Comparison of ENCODE assay signal across 12 cellular contexts in the genomic region with DNA sequence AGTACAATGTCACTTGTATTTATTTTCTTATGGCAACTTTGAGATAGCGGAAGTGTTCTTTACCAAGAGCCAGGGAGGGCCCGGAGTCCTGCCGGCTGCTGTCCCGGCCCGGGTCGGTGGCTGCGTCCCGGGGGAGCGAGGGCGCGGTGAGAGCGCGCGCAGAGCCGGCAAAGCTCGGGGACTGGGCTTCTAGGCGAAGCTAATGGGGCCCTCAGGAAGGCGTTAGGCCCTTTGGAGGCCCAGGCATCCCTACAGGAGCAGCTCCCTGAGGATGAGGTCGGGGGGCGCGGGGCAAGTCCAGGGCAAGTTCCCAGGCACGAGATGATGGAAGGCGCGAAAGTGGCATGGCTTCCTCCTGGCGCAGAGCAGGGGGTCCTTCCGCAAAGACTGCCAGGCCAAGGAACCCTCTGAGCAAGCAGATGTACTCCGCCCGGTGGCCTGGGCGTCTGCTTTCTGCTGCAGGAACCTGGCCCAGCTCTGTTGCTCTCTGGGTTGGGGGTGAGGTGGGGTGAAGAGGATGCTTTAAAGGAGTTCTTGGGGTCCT. TPM values are rescaled to one million over a fixed set of nuclear protein-coding genes. Genes with fewer than 3 reads are reported as not detected.
A peak's percentile ranks its signal among the peaks of the same experiment; 100 is the strongest.
DNase-seq lines count a peak whose midpoint lies in the region; ATAC-seq and TF ChIP-seq lines count a peak whose summit lies in the region.
"Had no signal": no experiment of that assay in that cellular context is flagged by ENCODE, and none has a peak within 500 bp of the region (broad histone marks: within the 10 kb centered on the region; RNA-seq: fewer than 3 reads in every experiment).

No MANE protein-coding gene starts in this region.

- H3K27me3 Mint-ChIP-seq in MCF 10A (ENCODE audit: insufficient read depth, unreplicated experiment) (no peaks in the 10 kb centered on the region), osteocyte (ENCODE audit: unreplicated experiment) (no peaks in the 10 kb centered on the region)

- CTCF ChIA-PET in MCF 10A (lab: Yijun Ruan, JAX): interaction anchor here (0.5 to 2.1 kb wide), 7 partner anchors 14 to 903 kb away, joined by 3 to 13 read pairs (median 3); no protein-coding TSS in a partner anchor

- H3K36me3 ChIP-seq in breast epithelium (no peaks in the 10 kb centered on the region), uterus (no peaks in the 10 kb centered on the region)

- DNase-seq in breast epithelium (ENCODE audit: low spot score in 2 of 2) (no peak), MCF 10A (ENCODE audit: unreplicated experiment) (no peak), fibroblast of villous mesenchyme (ENCODE audit: low read depth) (no peak), osteocyte (ENCODE audit: extremely low spot score, unreplicated experiment) (no peak), uterus (no peak), Kasumi-1 (lab: John Stamatoyannopoulos, UW) (no peak)
- DNase-seq: activated T-cell treated with anti-CD3 and anti-CD28 coated beads, Interleukin-2, amount 50 U/mL, for 1 hour; erythroblast; NCI-H446 treated with DMSO at 0.1 percent for 48 hours had no signal

- H3K9me3 ChIP-seq in breast epithelium (no peaks in the 10 kb centered on the region), uterus (no peaks in the 10 kb centered on the region)

- no peak overlapping the region for H3K4me3 Mint-ChIP-seq in MCF 10A (ENCODE audit: unreplicated experiment)
- peak overlapping the region; percentile 99 for H3K4me3 Mint-ChIP-seq in osteocyte (ENCODE audit: unreplicated experiment)

- POLR2A ChIA-PET in MCF 10A (lab: Yijun Ruan, JAX): interaction anchor here (9.0 kb wide), 1 partner anchor 14 kb away, joined by 156 read pairs; the partner anchor contains the start of gene NR2F2

- H3K36me3 Mint-ChIP-seq in MCF 10A (ENCODE audit: insufficient read depth, unreplicated experiment): peaks cover 9% of the 10 kb centered on the region
- peaks cover 62% of the 10 kb centered on the region for H3K36me3 Mint-ChIP-seq in osteocyte (ENCODE audit: unreplicated experiment)

- no peak for TF ChIP-seq CTCF in breast epithelium (IDR thresholded peaks at IDR 0.05)
- no peak for TF ChIP-seq CTCF in MCF 10A (IDR thresholded peaks at IDR 0.05; ENCODE audit: unreplicated experiment)
- TF ChIP-seq CTCF in fibroblast of villous mesenchyme (IDR thresholded peaks at IDR 0.05; ENCODE audit: insufficient read depth, low read depth, low read length): no peak
- no peak for TF ChIP-seq CTCF in osteocyte (IDR thresholded peaks at IDR 0.05)
- no peak for TF ChIP-seq CTCF in uterus (IDR thresholded peaks at IDR 0.05)

- TF ChIP-seq POLR2A in breast epithelium (IDR thresholded peaks at IDR 0.05): no peak
- peak in 1 of 2 donors; percentile 7 for TF ChIP-seq POLR2A in uterus (IDR thresholded peaks at IDR 0.05)

- H3K4me1 Mint-ChIP-seq in MCF 10A (ENCODE audit: insufficient read depth, unreplicated experiment) (peaks cover 14% of the 10 kb centered on the region), osteocyte (ENCODE audit: unreplicated experiment) (peaks cover 73% of the 10 kb centered on the region)

- no peak for ATAC-seq in GM18517 (IDR thresholded peaks at IDR 0.05; ENCODE audit: unreplicated experiment)
- no peak for ATAC-seq in GM19463 (IDR thresholded peaks at IDR 0.05; ENCODE audit: unreplicated experiment)

- H3K27ac ChIP-seq in breast epithelium (peak overlapping the region; percentile 93 to 95), uterus (peak overlapping the region; percentile 94 to 100)
- H3K27ac ChIP-seq: KMS-11 had no signal

- intact Hi-C loops in breast epithelium (cut with DNase I; ENCODE audit: low total_unique reads) (no loop called here), MCF 10A (cut with micrococcal nuclease) (no loop called here), uterus (cut with DNase I; ENCODE audit: low total_unique reads) (no loop called here)

- peak overlapping the region; percentile 79 to 89 (median 80) for H3K4me3 ChIP-seq in breast epithelium
- peak overlapping the region; percentile 90 for H3K4me3 ChIP-seq in fibroblast of villous mesenchyme (ENCODE audit: low read depth, low read length)
- peak overlapping the region; percentile 84 to 90 for H3K4me3 ChIP-seq in uterus

- no TSS peak for BruUV-seq in MCF 10A (replicated peaks; lab: Mats Ljungman, UMichigan)

- no peaks in the 10 kb centered on the region for H3K9me3 Mint-ChIP-seq in MCF 10A (ENCODE audit: unreplicated experiment)
- H3K9me3 Mint-ChIP-seq in osteocyte (ENCODE audit: unreplicated experiment): no peaks in the 10 kb centered on the region

- H3K27me3 ChIP-seq in breast epithelium: no peaks in the 10 kb centered on the region
- no peaks in the 10 kb centered on the region for H3K27me3 ChIP-seq in uterus

- peaks cover 0 to 4% of the 10 kb centered on the region in 2 donors for H3K4me1 ChIP-seq in breast epithelium
- no peaks in the 10 kb centered on the region for H3K4me1 ChIP-seq in uterus

- H3K27ac Mint-ChIP-seq in MCF 10A (ENCODE audit: low read depth, unreplicated experiment) (no peak overlapping the region), osteocyte (ENCODE audit: unreplicated experiment) (peak overlapping the region; percentile 96)

RNA-seq across cellular contexts. Expression of gene NR2F2, which starts 13.1 kb away (rescaled TPM):
- total RNA-seq in breast epithelium (10 to 100 TPM; 13.2 to 22.9 (median 13.6) TPM), MCF 10A (2022) (9.6 and 10.9 TPM in 2 replicates), fibroblast of villous mesenchyme (73.1 and 96.3 TPM in 2 replicates), osteocyte (286 and 292 TPM in 2 replicates), uterus (100 to 1,000 TPM in 1 of 4 donors, 10 to 100 TPM in 3; 23.6 to 255 (median 51.9) TPM)
